Comparison of ENCODE assay signal across 8 cellular contexts in genomic region chr19:45340232-45340898, GRCh38. TPM values are rescaled to one million over a fixed set of nuclear protein-coding genes. Genes with fewer than 3 reads are reported as not detected.
A peak's percentile ranks its signal among the peaks of the same experiment; 100 is the strongest.
DNase-seq lines count a peak whose midpoint lies in the region; ATAC-seq, FAIRE-seq and TF ChIP-seq lines count a peak whose summit lies in the region.

KLC3 (plus strand) TSS chr19:45340750; CDS start chr19:45345542, 4,792 bp downstream.

- no peak within 1 kb of the TSS for H2AFZ ChIP-seq in HepG2 (ENCODE audit: low read length)

- H3K4me1 Mint-ChIP-seq in activated naive CD8-positive, alpha-beta T cell treated with anti-CD3 and anti-CD28 coated beads, Interleukin-2, amount 50 U/mL, for 24 hours, result peaks cover 3% of the 10 kb centered on the region

- peak within 1 kb of the TSS; percentile 58 for H3K4me2 ChIP-seq in HepG2 (ENCODE audit: low read depth, low read length)

- no peak within 1 kb of the TSS for H3K27ac ChIP-seq in HepG2 (ENCODE audit: extremely low read length, insufficient read depth, low read length)
- H3K27ac ChIP-seq in thymus (ENCODE audit: low read depth), result no peak within 1 kb of the TSS

- ATAC-seq in activated naive CD8-positive, alpha-beta T cell treated with anti-CD3 and anti-CD28 coated beads, Interleukin-2, amount 50 U/mL, for 24 hours, result no peak
- ATAC-seq in HepG2 (peak; percentile 20; the same call in 2 of the 3 replicates), HG03432 (IDR thresholded peaks at IDR 0.05; ENCODE audit: unreplicated experiment) (no peak), HG02678 (IDR thresholded peaks at IDR 0.05; ENCODE audit: unreplicated experiment) (no peak)

- H3K27me3 ChIP-seq in HepG2 (ENCODE audit: control insufficient read depth in 1 of 2, insufficient read depth in 2 of 2, low read length in 2 of 2) (peaks cover 9 to 44% of the 10 kb centered on the region in 2 experiments; a peak in 4 of 5 replicates), thymus (ENCODE audit: control insufficient read depth, insufficient read depth) (peaks cover 7% of the 10 kb centered on the region)

- TF ChIP-seq EP300 in HepG2 (IDR thresholded peaks at IDR 0.05; ENCODE audit: low read depth in 2 of 2, low read length in 2 of 2), result no peak
- TF ChIP-seq EP300 in HepG2 (CRISPR knock-in tag; IDR thresholded peaks at IDR 0.05; ENCODE audit: borderline replicate concordance), result no peak

- no peaks in the 10 kb centered on the region for H3K79me2 ChIP-seq in HepG2 (ENCODE audit: insufficient read depth, low read length)

- POLR2A ChIA-PET in HepG2 (lab: Yijun Ruan, JAX), result no interaction called here

- WGBS in HepG2 (ENCODE audit: low lambda C conversion rate), result 51% methylated on average over 9 of the region's 50 CpGs
- WGBS in thymus, result 12% methylated on average over 50 of the region's 50 CpGs

- DNase-seq in GM13977 (ENCODE audit: low spot score) (peak; percentile 71), OCI-M1 (lab: John Stamatoyannopoulos, UW) (peak; percentile 31), HepG2 (ENCODE audit: low spot score) (no peak), Ammon's horn (ENCODE audit: low spot score) (no peak)
- peak; percentile 44 for DNase-seq in activated naive CD8-positive, alpha-beta T cell treated with anti-CD3 and anti-CD28 coated beads, Interleukin-2, amount 50 U/mL, for 24 hours

- CTCF ChIA-PET in HepG2 (lab: Yijun Ruan, JAX; ENCODE audit: low intra/inter-chr PET ratio, low total read pairs), result no interaction called here

- intact Hi-C loops in HepG2 (cut with micrococcal nuclease; ENCODE audit: unreplicated experiment), result no loop called here

- H3K36me3 Mint-ChIP-seq in activated naive CD8-positive, alpha-beta T cell treated with anti-CD3 and anti-CD28 coated beads, Interleukin-2, amount 50 U/mL, for 24 hours (ENCODE audit: low read depth), result no peaks in the 10 kb centered on the region

- peak within 1 kb of the TSS; percentile 30 for H3K4me3 Mint-ChIP-seq in activated naive CD8-positive, alpha-beta T cell treated with anti-CD3 and anti-CD28 coated beads, Interleukin-2, amount 50 U/mL, for 24 hours

- TF ChIP-seq CTCF in GM13977 (IDR thresholded peaks at IDR 0.05; ENCODE audit: extremely low read depth, insufficient read depth, missing control alignments) (no peak), HepG2 (CRISPR knock-in tag; IDR thresholded peaks at IDR 0.05) (no peak)

- H3K4me3 ChIP-seq in HepG2 (replicated peaks in 1 of 3; ENCODE audit: insufficient read depth in 1 of 3, low read depth in 2 of 3, low read length in 3 of 3) (peak within 1 kb of the TSS; percentile 42 to 66 (median 49); a peak in 5 of 6 replicates), thymus (ENCODE audit: low read length) (peak within 1 kb of the TSS; percentile 25)

- no peaks in the 10 kb centered on the region for H3K36me3 ChIP-seq in HepG2 (replicated peaks in 1 of 2; ENCODE audit: control insufficient read depth in 1 of 2, insufficient read depth in 2 of 2, low read length in 2 of 2)
- H3K36me3 ChIP-seq in thymus (ENCODE audit: control insufficient read depth, insufficient read depth), result no peaks in the 10 kb centered on the region

- no peak for FAIRE-seq in HepG2 (lab: Jason Lieb, UNC)

- in situ Hi-C loops in GM13977 (cut with MboI; ENCODE audit: low pct_unique_long_range_greater_than_20kb, low sequenced_read_pairs, unreplicated experiment), result no loop called here
- in situ Hi-C loops in HepG2 (cut with HindIII; ENCODE audit: extremely low pct_ligation_motif_present, low pct_unique_long_range_greater_than_20kb), result loop anchor here (5.0 to 10.0 kb wide), 2 partner anchors 88 to 136 kb away; partner anchors contain the start of gene MARK4

- TF ChIP-seq POLR2A in HepG2 (IDR thresholded peaks at IDR 0.05; ENCODE audit: insufficient read depth in 1 of 2, low read depth in 2 of 2, low read length in 2 of 2), result no peak

- 0 out of 2 replicates have a peak within 1 kb of the TSS, but pooled peaks have one; percentile 39 for H3K9ac ChIP-seq in HepG2 (ENCODE audit: insufficient read depth, low read depth, low read length)

- no peaks in the 10 kb centered on the region for H3K9me3 ChIP-seq in HepG2 (ENCODE audit: low read length)
- no peaks in the 10 kb centered on the region for H3K9me3 ChIP-seq in thymus (ENCODE audit: control insufficient read depth)

- peaks cover 25% of the 10 kb centered on the region for H3K4me1 ChIP-seq in HepG2 (ENCODE audit: insufficient read depth, low read length)
- H3K4me1 ChIP-seq in thymus (ENCODE audit: control insufficient read depth, insufficient read depth, low read length), result peaks cover 5% of the 10 kb centered on the region

- no peak within 1 kb of the TSS for H3K27ac Mint-ChIP-seq in activated naive CD8-positive, alpha-beta T cell treated with anti-CD3 and anti-CD28 coated beads, Interleukin-2, amount 50 U/mL, for 24 hours

- H3K9me3 Mint-ChIP-seq in activated naive CD8-positive, alpha-beta T cell treated with anti-CD3 and anti-CD28 coated beads, Interleukin-2, amount 50 U/mL, for 24 hours, result no peaks in the 10 kb centered on the region

- H4K20me1 ChIP-seq in HepG2 (ENCODE audit: insufficient read depth, low read length), result no peaks in the 10 kb centered on the region

- no peak for TF ChIP-seq RAD21 in HepG2 (CRISPR knock-in tag; IDR thresholded peaks at IDR 0.05)

- no TSS peak for BruUV-seq in HepG2 (replicated peaks; lab: Mats Ljungman, UMichigan)

- peaks cover 28% of the 10 kb centered on the region for H3K27me3 Mint-ChIP-seq in activated naive CD8-positive, alpha-beta T cell treated with anti-CD3 and anti-CD28 coated beads, Interleukin-2, amount 50 U/mL, for 24 hours

TF ChIP-seq in HepG2, 621 proteins besides CTCF, POLR2A, EP300 and RAD21 (continues in another document):
- peak; percentile 22 for TF ChIP-seq HNRNPLL (IDR thresholded peaks at IDR 0.05; ENCODE audit: low read depth, low read length, poor library complexity, severe bottlenecking)
- peak; percentile 30; the same call in 1 of the 2 replicates for TF ChIP-seq ZNF687 (CRISPR knock-in tag; IDR thresholded peaks at IDR 0.05)
- no peak for TF ChIP-seq SAP130 (CRISPR knock-in tag; IDR thresholded peaks at IDR 0.05; ENCODE audit: low read depth)
- TF ChIP-seq SP1 (IDR thresholded peaks at IDR 0.05), result no peak
- peak; percentile 66 for TF ChIP-seq SP1 (CRISPR knock-in tag; IDR thresholded peaks at IDR 0.05)
- no peak for TF ChIP-seq ZNF354B (CRISPR knock-in tag; IDR thresholded peaks at IDR 0.05)
- TF ChIP-seq RORA (CRISPR knock-in tag; IDR thresholded peaks at IDR 0.05), result no peak
- TF ChIP-seq IRX3 (CRISPR knock-in tag; IDR thresholded peaks at IDR 0.05; ENCODE audit: borderline replicate concordance, low read depth), result no peak
- TF ChIP-seq NCOA1 (CRISPR knock-in tag; IDR thresholded peaks at IDR 0.05), result no peak
- TF ChIP-seq ZNF670 (CRISPR knock-in tag; IDR thresholded peaks at IDR 0.05; ENCODE audit: borderline replicate concordance), result no peak
- TF ChIP-seq SNAPC2 (CRISPR knock-in tag; IDR thresholded peaks at IDR 0.05), result no peak

RNA-seq across cellular contexts. Expression of gene KLC3, which starts in this region (rescaled TPM):
- total RNA-seq in HepG2 (2016; rRNA removed; fragmentation: Illumina TruSeq; extraction: Trizol), result not detected in 2 replicates
- not detected in 2 replicates for total RNA-seq in HepG2 (2016; cell fraction: cytosol; rRNA removed; fragmentation: Illumina TruSeq; extraction: Trizol; ENCODE audit: low read depth)
- not detected in 2 replicates for total RNA-seq in HepG2 (2016; cell fraction: insoluble cytoplasmic fraction; rRNA removed; fragmentation: Illumina TruSeq; extraction: Trizol)
- not detected in 2 replicates for total RNA-seq in HepG2 (2016; cell fraction: membrane; rRNA removed; fragmentation: Illumina TruSeq; extraction: Trizol)
- total RNA-seq in HepG2 (2016; cell fraction: nucleus; rRNA removed; fragmentation: Illumina TruSeq; extraction: Trizol), result not detected in 2 replicates
- polyA plus RNA-seq in HepG2 (2011; rRNA removed), result 0.13 and 0.26 TPM in 2 replicates
- polyA plus RNA-seq in HepG2 (2011; cell fraction: cytosol; rRNA removed), result 0.09 and 0.20 TPM in 2 replicates
- 0.37 and 0.40 TPM in 2 replicates for polyA plus RNA-seq in HepG2 (2011; cell fraction: nucleus; rRNA removed)
- polyA plus RNA-seq in HepG2 (2012), result 0.15 TPM in 1 of 2 replicates, not detected in the other
- polyA plus RNA-seq in HepG2 (2016; cell fraction: cytosol; fragmentation: Illumina TruSeq; extraction: Trizol; ENCODE audit: low read depth), result not detected in 2 replicates
- polyA plus RNA-seq in HepG2 (2016; cell fraction: insoluble cytoplasmic fraction; fragmentation: Illumina TruSeq; extraction: Trizol; ENCODE audit: low read depth), result not detected in 2 replicates
- polyA plus RNA-seq in HepG2 (2016; cell fraction: membrane; fragmentation: Illumina TruSeq; extraction: Trizol; ENCODE audit: low read depth), result not detected in 2 replicates
- polyA plus RNA-seq in HepG2 (2016; cell fraction: nucleus; fragmentation: Illumina TruSeq; extraction: Trizol; ENCODE audit: insufficient read depth, low read depth), result not detected in 2 replicates
- 0.46 TPM in 1 of 2 replicates, not detected in the other for polyA minus RNA-seq in HepG2 (2011; rRNA and poly(A)+ RNA removed; ENCODE audit: low replicate concordance)
- polyA minus RNA-seq in HepG2 (2011; cell fraction: cytosol; rRNA and poly(A)+ RNA removed), result not detected in 2 replicates
- polyA minus RNA-seq in HepG2 (2011; cell fraction: nucleus; rRNA and poly(A)+ RNA removed), result not detected in 2 replicates
- polyA plus RNA-seq in thymus, result 5.5 TPM

Comparison
In these comparisons a context has a peak if more than half of its experiments do, and no peak if none do; other contexts are left out.
1. Peak in ATAC-seq, H3K4me3 ChIP-seq, H3K9ac ChIP-seq and H3K4me2 ChIP-seq in HepG2; RNA of the gene not detected or under 1 TPM.
2. DNase-seq: peak in GM13977 (single experiment), OCI-M1 (single experiment) and activated naive CD8-positive, alpha-beta T cell treated with anti-CD3 and anti-CD28 coated beads, Interleukin-2, amount 50 U/mL, for 24 hours (single experiment); none in HepG2 (single experiment) and Ammon's horn (single experiment).